2 cellular contexts compared by ENCODE assay signal in the genomic region with DNA sequence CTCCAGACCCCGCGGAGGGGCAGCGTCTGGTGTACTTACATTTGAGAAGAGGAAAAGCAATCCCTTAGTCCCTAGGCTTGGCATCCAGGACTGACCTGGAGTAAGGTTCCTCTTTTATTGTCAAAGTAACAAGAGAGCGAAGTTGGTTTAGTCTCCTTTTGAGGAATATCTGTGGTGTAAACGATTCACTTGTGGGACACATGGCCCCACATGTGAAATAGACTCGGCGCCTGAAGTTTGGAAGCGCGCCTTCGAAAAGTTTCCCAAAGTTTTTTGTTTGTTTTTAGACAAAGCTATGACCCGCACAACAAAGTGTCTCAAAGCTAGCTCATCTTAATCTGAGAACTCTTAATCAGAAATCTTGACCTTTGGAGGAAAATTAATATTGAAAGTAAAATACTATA.
TF ChIP-seq lines count a peak whose summit lies in the region.

No MANE protein-coding gene starts in this region.

TF ChIP-seq in H1, 55 proteins besides CTCF, POLR2A, EP300 and RAD21:
- no peak for TF ChIP-seq TCF12 (IDR thresholded peaks at IDR 0.05; ENCODE audit: low read depth, low read length)
- TF ChIP-seq, protein P1, sequence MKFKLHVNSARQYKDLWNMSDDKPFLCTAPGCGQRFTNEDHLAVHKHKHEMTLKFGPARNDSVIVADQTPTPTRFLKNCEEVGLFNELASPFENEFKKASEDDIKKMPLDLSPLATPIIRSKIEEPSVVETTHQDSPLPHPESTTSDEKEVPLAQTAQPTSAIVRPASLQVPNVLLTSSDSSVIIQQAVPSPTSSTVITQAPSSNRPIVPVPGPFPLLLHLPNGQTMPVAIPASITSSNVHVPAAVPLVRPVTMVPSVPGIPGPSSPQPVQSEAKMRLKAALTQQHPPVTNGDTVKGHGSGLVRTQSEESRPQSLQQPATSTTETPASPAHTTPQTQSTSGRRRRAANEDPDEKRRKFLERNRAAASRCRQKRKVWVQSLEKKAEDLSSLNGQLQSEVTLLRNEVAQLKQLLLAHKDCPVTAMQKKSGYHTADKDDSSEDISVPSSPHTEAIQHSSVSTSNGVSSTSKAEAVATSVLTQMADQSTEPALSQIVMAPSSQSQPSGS (IDR thresholded peaks at IDR 0.05; ENCODE audit: low read length) = no peak
- no peak for TF ChIP-seq CHD1 (IDR thresholded peaks at IDR 0.05; ENCODE audit: low read depth, low read length)
- no peak for TF ChIP-seq BACH1 (IDR thresholded peaks at IDR 0.05; ENCODE audit: low read length)
- no peak for TF ChIP-seq NRF1 (IDR thresholded peaks at IDR 0.05; ENCODE audit: low read depth, low read length)
- TF ChIP-seq JUND (IDR thresholded peaks at IDR 0.05; ENCODE audit: low read length) = no peak
- no peak for TF ChIP-seq POU5F1 (IDR thresholded peaks at IDR 0.05; ENCODE audit: low read depth, low read length)
- TF ChIP-seq BRCA1 (IDR thresholded peaks at IDR 0.05; ENCODE audit: low read depth, low read length) = no peak
- TF ChIP-seq GTF2F1 (IDR thresholded peaks at IDR 0.05; ENCODE audit: borderline replicate concordance, low read depth, low read length) = no peak
- TF ChIP-seq, protein P2, sequence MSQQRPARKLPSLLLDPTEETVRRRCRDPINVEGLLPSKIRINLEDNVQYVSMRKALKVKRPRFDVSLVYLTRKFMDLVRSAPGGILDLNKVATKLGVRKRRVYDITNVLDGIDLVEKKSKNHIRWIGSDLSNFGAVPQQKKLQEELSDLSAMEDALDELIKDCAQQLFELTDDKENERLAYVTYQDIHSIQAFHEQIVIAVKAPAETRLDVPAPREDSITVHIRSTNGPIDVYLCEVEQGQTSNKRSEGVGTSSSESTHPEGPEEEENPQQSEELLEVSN (IDR thresholded peaks at IDR 0.05) = no peak

TF ChIP-seq in neural cell, 6 proteins besides CTCF, POLR2A, EP300 and RAD21:
- TF ChIP-seq POLR2AphosphoS5 (IDR thresholded peaks at IDR 0.05) (no peak), MXI1 (conservative IDR thresholded peaks at IDR 0.05; ENCODE audit: poor library complexity, severe bottlenecking) (no peak), TAF1 (IDR thresholded peaks at IDR 0.05; ENCODE audit: low read depth) (no peak), SMC3 (conservative IDR thresholded peaks at IDR 0.05; ENCODE audit: poor library complexity) (no peak), EZH2 (IDR thresholded peaks at IDR 0.05; ENCODE audit: borderline replicate concordance, insufficient read depth, low read length, poor library complexity, severe bottlenecking) (no peak)
- TF ChIP-seq, protein P3, sequence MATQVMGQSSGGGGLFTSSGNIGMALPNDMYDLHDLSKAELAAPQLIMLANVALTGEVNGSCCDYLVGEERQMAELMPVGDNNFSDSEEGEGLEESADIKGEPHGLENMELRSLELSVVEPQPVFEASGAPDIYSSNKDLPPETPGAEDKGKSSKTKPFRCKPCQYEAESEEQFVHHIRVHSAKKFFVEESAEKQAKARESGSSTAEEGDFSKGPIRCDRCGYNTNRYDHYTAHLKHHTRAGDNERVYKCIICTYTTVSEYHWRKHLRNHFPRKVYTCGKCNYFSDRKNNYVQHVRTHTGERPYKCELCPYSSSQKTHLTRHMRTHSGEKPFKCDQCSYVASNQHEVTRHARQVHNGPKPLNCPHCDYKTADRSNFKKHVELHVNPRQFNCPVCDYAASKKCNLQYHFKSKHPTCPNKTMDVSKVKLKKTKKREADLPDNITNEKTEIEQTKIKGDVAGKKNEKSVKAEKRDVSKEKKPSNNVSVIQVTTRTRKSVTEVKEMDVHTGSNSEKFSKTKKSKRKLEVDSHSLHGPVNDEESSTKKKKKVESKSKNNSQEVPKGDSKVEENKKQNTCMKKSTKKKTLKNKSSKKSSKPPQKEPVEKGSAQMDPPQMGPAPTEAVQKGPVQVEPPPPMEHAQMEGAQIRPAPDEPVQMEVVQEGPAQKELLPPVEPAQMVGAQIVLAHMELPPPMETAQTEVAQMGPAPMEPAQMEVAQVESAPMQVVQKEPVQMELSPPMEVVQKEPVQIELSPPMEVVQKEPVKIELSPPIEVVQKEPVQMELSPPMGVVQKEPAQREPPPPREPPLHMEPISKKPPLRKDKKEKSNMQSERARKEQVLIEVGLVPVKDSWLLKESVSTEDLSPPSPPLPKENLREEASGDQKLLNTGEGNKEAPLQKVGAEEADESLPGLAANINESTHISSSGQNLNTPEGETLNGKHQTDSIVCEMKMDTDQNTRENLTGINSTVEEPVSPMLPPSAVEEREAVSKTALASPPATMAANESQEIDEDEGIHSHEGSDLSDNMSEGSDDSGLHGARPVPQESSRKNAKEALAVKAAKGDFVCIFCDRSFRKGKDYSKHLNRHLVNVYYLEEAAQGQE (IDR thresholded peaks at IDR 0.05; ENCODE audit: borderline replicate concordance) = no peak
